Comparison of ENCODE assay signal across 23 cellular contexts in genomic region chr11:14273885-14274284, GRCh38.
DNase-seq lines count a peak whose midpoint lies in the region; ATAC-seq, FAIRE-seq and TF ChIP-seq lines count a peak whose summit lies in the region.
"Had no signal": no experiment of that assay in that cellular context is flagged by ENCODE, and none has a peak within 500 bp of the region (broad histone marks: within the 10 kb centered on the region; RNA-seq: fewer than 3 reads in every experiment).

No MANE protein-coding gene starts in this region.

- H4K20me1 ChIP-seq in astrocyte (ENCODE audit: insufficient read depth, low read length): no peaks in the 10 kb centered on the region

- H3K27ac ChIP-seq in astrocyte (ENCODE audit: low read depth, low read length): no peak overlapping the region
- no peak overlapping the region for H3K27ac ChIP-seq in CD8-positive, alpha-beta memory T cell (ENCODE audit: low read depth, low read length)
- H3K27ac ChIP-seq: 22Rv1 had no signal

- CTCF ChIA-PET in CD8-positive, alpha-beta memory T cell (lab: Charles Lee): interaction anchor here (1.2 kb wide), 1 partner anchor 12 kb away, joined by 3 read pairs; no protein-coding TSS in a partner anchor

- H3K4me3 ChIP-seq in astrocyte (ENCODE audit: insufficient read depth, low read depth, low read length): no peak overlapping the region
- H3K4me3 ChIP-seq in CD8-positive, alpha-beta memory T cell (ENCODE audit: low read length): no peak overlapping the region

- no peaks in the 10 kb centered on the region for H3K79me2 ChIP-seq in astrocyte (ENCODE audit: insufficient read depth, low read length)

- DNase-seq in activated naive CD8-positive, alpha-beta T cell treated with anti-CD3 and anti-CD28 coated beads, Interleukin-2, amount 10 ng/mL, durations not matched to agents 7 days and 5 days: no peak
- DNase-seq in activated naive CD8-positive, alpha-beta T cell treated with anti-CD3 and anti-CD28 coated beads, Interleukin-2, amount 50 U/mL, for 24 hours: no peak
- DNase-seq in astrocyte (ENCODE audit: low read depth): no peak
- DNase-seq in fibroblast of peridontal ligament (ENCODE audit: extremely low read depth): peak; percentile 48
- no peak for DNase-seq in NCI-H345 treated with DMSO at 0.1 percent for 48 hours (lab: John Stamatoyannopoulos, UW; ENCODE audit: unreplicated experiment)
- DNase-seq in NCI-H2107 (lab: John Stamatoyannopoulos, UW): no peak
- no peak for DNase-seq in CD8-positive, alpha-beta memory T cell
- DNase-seq: BE2C; Karpas-422; NCI-H1092 treated with DMSO at 0.1 percent for 48 hours; NCI-H1436; NCI-H187; NCI-H2081 treated with DMSO at 0.1 percent for 48 hours; NCI-H2171 treated with DMSO at 0.1 percent for 48 hours; NCI-H345; NCI-H524; NCI-H774; NK-92 treated with Interleukin-12 subunit alpha and Interleukin-12 subunit beta, amount 100 ng/mL, for 24 hours; PC-3 had no signal

- H3K9ac ChIP-seq in astrocyte (ENCODE audit: low read length): no peak overlapping the region

- H3K36me3 Mint-ChIP-seq in activated naive CD8-positive, alpha-beta T cell treated with anti-CD3 and anti-CD28 coated beads, Interleukin-2, amount 10 ng/mL, durations not matched to agents 7 days and 5 days: peaks cover 44% of the 10 kb centered on the region
- peaks cover 43% of the 10 kb centered on the region for H3K36me3 Mint-ChIP-seq in activated naive CD8-positive, alpha-beta T cell treated with anti-CD3 and anti-CD28 coated beads, Interleukin-2, amount 50 U/mL, for 24 hours (ENCODE audit: low read depth)
- H3K36me3 Mint-ChIP-seq in astrocyte (ENCODE audit: low read depth, unreplicated experiment): peaks cover 35% of the 10 kb centered on the region
- H3K36me3 Mint-ChIP-seq in CD8-positive, alpha-beta memory T cell: peaks cover 3 to 15% (median 9%) of the 10 kb centered on the region in 3 donors

- no peaks in the 10 kb centered on the region for H3K27me3 ChIP-seq in astrocyte (ENCODE audit: insufficient read depth, low read length)
- H3K27me3 ChIP-seq in CD8-positive, alpha-beta memory T cell (ENCODE audit: insufficient read depth, low read length, poor library complexity, severe bottlenecking): no peaks in the 10 kb centered on the region
- H3K27me3 ChIP-seq: BE2C had no signal

- H3K9me3 Mint-ChIP-seq in activated naive CD8-positive, alpha-beta T cell treated with anti-CD3 and anti-CD28 coated beads, Interleukin-2, amount 10 ng/mL, durations not matched to agents 7 days and 5 days: peaks cover 1% of the 10 kb centered on the region
- no peaks in the 10 kb centered on the region for H3K9me3 Mint-ChIP-seq in activated naive CD8-positive, alpha-beta T cell treated with anti-CD3 and anti-CD28 coated beads, Interleukin-2, amount 50 U/mL, for 24 hours
- peaks cover 17% of the 10 kb centered on the region for H3K9me3 Mint-ChIP-seq in astrocyte (ENCODE audit: unreplicated experiment)
- H3K9me3 Mint-ChIP-seq in CD8-positive, alpha-beta memory T cell: no peaks in the 10 kb centered on the region

- no peaks in the 10 kb centered on the region for H3K27me3 Mint-ChIP-seq in activated naive CD8-positive, alpha-beta T cell treated with anti-CD3 and anti-CD28 coated beads, Interleukin-2, amount 10 ng/mL, durations not matched to agents 7 days and 5 days
- H3K27me3 Mint-ChIP-seq in activated naive CD8-positive, alpha-beta T cell treated with anti-CD3 and anti-CD28 coated beads, Interleukin-2, amount 50 U/mL, for 24 hours: no peaks in the 10 kb centered on the region
- no peaks in the 10 kb centered on the region for H3K27me3 Mint-ChIP-seq in astrocyte (ENCODE audit: low read depth, unreplicated experiment)
- no peaks in the 10 kb centered on the region for H3K27me3 Mint-ChIP-seq in CD8-positive, alpha-beta memory T cell

- no peak overlapping the region for H3K4me2 ChIP-seq in astrocyte (ENCODE audit: low read length)

- H2AFZ ChIP-seq in astrocyte (ENCODE audit: low read depth, low read length): no peak overlapping the region

- peak overlapping the region; percentile 13 for H3K27ac Mint-ChIP-seq in activated naive CD8-positive, alpha-beta T cell treated with anti-CD3 and anti-CD28 coated beads, Interleukin-2, amount 10 ng/mL, durations not matched to agents 7 days and 5 days
- no peak overlapping the region for H3K27ac Mint-ChIP-seq in activated naive CD8-positive, alpha-beta T cell treated with anti-CD3 and anti-CD28 coated beads, Interleukin-2, amount 50 U/mL, for 24 hours
- H3K27ac Mint-ChIP-seq in astrocyte (ENCODE audit: unreplicated experiment): peak overlapping the region; percentile 44
- H3K27ac Mint-ChIP-seq in CD8-positive, alpha-beta memory T cell: peak overlapping the region in 2 of 8 donors; percentile 24 to 48
- H3K27ac Mint-ChIP-seq: CD14-positive monocyte had no signal

- H3K9me3 ChIP-seq in astrocyte (ENCODE audit: insufficient read depth, low read depth, low read length): no peaks in the 10 kb centered on the region
- no peaks in the 10 kb centered on the region for H3K9me3 ChIP-seq in CD8-positive, alpha-beta memory T cell (ENCODE audit: low read length)
- H3K9me3 ChIP-seq: BE2C had no signal

- H3K4me3 Mint-ChIP-seq in activated naive CD8-positive, alpha-beta T cell treated with anti-CD3 and anti-CD28 coated beads, Interleukin-2, amount 10 ng/mL, durations not matched to agents 7 days and 5 days: no peak overlapping the region
- H3K4me3 Mint-ChIP-seq in activated naive CD8-positive, alpha-beta T cell treated with anti-CD3 and anti-CD28 coated beads, Interleukin-2, amount 50 U/mL, for 24 hours: no peak overlapping the region
- no peak overlapping the region for H3K4me3 Mint-ChIP-seq in astrocyte (ENCODE audit: unreplicated experiment)
- no peak overlapping the region for H3K4me3 Mint-ChIP-seq in CD8-positive, alpha-beta memory T cell

- no peak for FAIRE-seq in astrocyte (lab: Jason Lieb, UNC)
- FAIRE-seq: D721Med, GM19239 had no signal

- peaks cover 3% of the 10 kb centered on the region for H3K36me3 ChIP-seq in astrocyte (ENCODE audit: insufficient read depth, low read length)
- H3K36me3 ChIP-seq in CD8-positive, alpha-beta memory T cell (ENCODE audit: insufficient read depth, low read length): no peaks in the 10 kb centered on the region
- H3K36me3 ChIP-seq: BE2C had no signal

- no peaks in the 10 kb centered on the region for H3K4me1 ChIP-seq in astrocyte (ENCODE audit: insufficient read depth, low read length)
- H3K4me1 ChIP-seq in CD8-positive, alpha-beta memory T cell (ENCODE audit: insufficient read depth, low read length): peaks cover 26% of the 10 kb centered on the region
- H3K4me1 ChIP-seq: BE2C had no signal

- POLR2A ChIA-PET in activated naive CD8-positive, alpha-beta T cell treated with anti-CD3 and anti-CD28 coated beads, Interleukin-2, amount 10 ng/mL, durations not matched to agents 7 days and 5 days (lab: Charles Lee): no interaction called here
- POLR2A ChIA-PET in CD8-positive, alpha-beta memory T cell (lab: Charles Lee): interaction anchor here (0.5 kb wide), 1 partner anchor 10 kb away, joined by 5 read pairs; no protein-coding TSS in a partner anchor

- ATAC-seq in activated naive CD8-positive, alpha-beta T cell treated with anti-CD3 and anti-CD28 coated beads, Interleukin-2, amount 10 ng/mL, durations not matched to agents 7 days and 5 days (ENCODE audit: low read depth): no peak
- no peak for ATAC-seq in activated naive CD8-positive, alpha-beta T cell treated with anti-CD3 and anti-CD28 coated beads, Interleukin-2, amount 50 U/mL, for 24 hours
- ATAC-seq: PC-3 had no signal

- peaks cover 34% of the 10 kb centered on the region for H3K4me1 Mint-ChIP-seq in activated naive CD8-positive, alpha-beta T cell treated with anti-CD3 and anti-CD28 coated beads, Interleukin-2, amount 10 ng/mL, durations not matched to agents 7 days and 5 days
- H3K4me1 Mint-ChIP-seq in activated naive CD8-positive, alpha-beta T cell treated with anti-CD3 and anti-CD28 coated beads, Interleukin-2, amount 50 U/mL, for 24 hours: peaks cover 33% of the 10 kb centered on the region
- peaks cover 8% of the 10 kb centered on the region for H3K4me1 Mint-ChIP-seq in astrocyte (ENCODE audit: low read depth, unreplicated experiment)
- peaks cover 26 to 47% (median 42%) of the 10 kb centered on the region in 3 donors for H3K4me1 Mint-ChIP-seq in CD8-positive, alpha-beta memory T cell

- TF ChIP-seq CTCF in astrocyte (IDR thresholded peaks at IDR 0.05; ENCODE audit: insufficient read depth, low read depth, low read length): no peak
